ENCODE assay signal across 11 cellular contexts in genomic region chr6:38262609-38263008, GRCh38.
A peak's percentile ranks its signal among the peaks of the same experiment; 100 is the strongest.
DNase-seq lines count a peak whose midpoint lies in the region; ATAC-seq, FAIRE-seq and TF ChIP-seq lines count a peak whose summit lies in the region.
"Had no signal": no experiment of that assay in that cellular context is flagged by ENCODE, and none has a peak within 500 bp of the region (broad histone marks: within the 10 kb centered on the region; RNA-seq: fewer than 3 reads in every experiment).

No MANE protein-coding gene starts in this region.

- no peak overlapping the region for H3K4me3 Mint-ChIP-seq in endodermal cell
- H3K4me3 Mint-ChIP-seq: stimulated activated memory B cell treated with anti-CD40 and anti-IgM and Interleukin-4, amounts not matched to agents 10 μg/mL and 1 μg/mL and 100 μg/mL, for 72 hours; WTC11 had no signal

- H3K79me2 ChIP-seq in PC-9 (ENCODE audit: low read depth) (no peaks in the 10 kb centered on the region), osteoblast (ENCODE audit: insufficient read depth, low read length) (no peaks in the 10 kb centered on the region)

- DNase-seq in EL (peak; percentile 63), PC-9 (peak in 1 of 2 experiments; percentile 40), endodermal cell (no peak), osteoblast (ENCODE audit: insufficient read length, low spot score, missing footprints) (peak; percentile 69), SHP77 (lab: John Stamatoyannopoulos, UW) (no peak), urothelium cell line (ENCODE audit: low spot score) (no peak)

- H4K20me1 ChIP-seq in PC-9 (ENCODE audit: insufficient read depth) (no peaks in the 10 kb centered on the region), osteoblast (ENCODE audit: insufficient read depth, low read length) (no peaks in the 10 kb centered on the region)

- no peak for TF ChIP-seq CTCF in PC-9 (conservative IDR thresholded peaks at IDR 0.05)
- TF ChIP-seq CTCF in endodermal cell (conservative IDR thresholded peaks at IDR 0.05), result no peak
- no peak for TF ChIP-seq CTCF in osteoblast (IDR thresholded peaks at IDR 0.05; ENCODE audit: extremely low read depth, low read depth, low read length)

- H3K36me3 ChIP-seq in PC-9 (ENCODE audit: low read depth), result no peaks in the 10 kb centered on the region
- no peaks in the 10 kb centered on the region for H3K36me3 ChIP-seq in endodermal cell (ENCODE audit: control insufficient read depth, insufficient read depth, low read length)
- no peaks in the 10 kb centered on the region for H3K36me3 ChIP-seq in osteoblast (ENCODE audit: insufficient read depth, low read length)

- H2AFZ ChIP-seq in PC-9, result no peak overlapping the region
- no peak overlapping the region for H2AFZ ChIP-seq in osteoblast (ENCODE audit: low read length)

- no peak overlapping the region for H3K9ac ChIP-seq in endodermal cell (ENCODE audit: extremely low read depth, low read length, poor library complexity, severe bottlenecking)

- peak overlapping the region; percentile 22 for H3K27ac Mint-ChIP-seq in endodermal cell
- H3K27ac Mint-ChIP-seq: stimulated activated memory B cell treated with anti-CD40 and anti-IgM and Interleukin-4, amounts not matched to agents 10 μg/mL and 1 μg/mL and 100 μg/mL, for 72 hours had no signal

- H3K9me3 Mint-ChIP-seq in endodermal cell, result no peaks in the 10 kb centered on the region
- H3K9me3 Mint-ChIP-seq: stimulated activated memory B cell treated with anti-CD40 and anti-IgM and Interleukin-4, amounts not matched to agents 10 μg/mL and 1 μg/mL and 100 μg/mL, for 72 hours; WTC11 had no signal

- peaks cover 19% of the 10 kb centered on the region; the same call in 1 of the 2 replicates for H3F3A ChIP-seq in PC-9 (ENCODE audit: insufficient read depth, low read depth)

- no peaks in the 10 kb centered on the region for H3K27me3 ChIP-seq in PC-9 (ENCODE audit: insufficient read depth, low read depth)
- peaks cover 52% of the 10 kb centered on the region for H3K27me3 ChIP-seq in endodermal cell (ENCODE audit: control insufficient read depth, insufficient read depth, low read length, poor library complexity, severe bottlenecking)
- no peaks in the 10 kb centered on the region for H3K27me3 ChIP-seq in osteoblast (ENCODE audit: insufficient read depth, low read length)

- peaks cover 34% of the 10 kb centered on the region for H3K4me1 Mint-ChIP-seq in endodermal cell

- H3K9me2 ChIP-seq in PC-9 (ENCODE audit: insufficient read depth), result no peaks in the 10 kb centered on the region

- POLR2A ChIA-PET in PC-9 (lab: Charles Lee; ENCODE audit: unreplicated experiment), result no interaction called here

- no peaks in the 10 kb centered on the region for H3K9me3 ChIP-seq in PC-9 (ENCODE audit: insufficient read depth, low read depth)
- H3K9me3 ChIP-seq in endodermal cell (ENCODE audit: control insufficient read depth, low read length), result no peaks in the 10 kb centered on the region
- no peaks in the 10 kb centered on the region for H3K9me3 ChIP-seq in osteoblast (ENCODE audit: low read depth, low read length)

- peak overlapping the region; percentile 61 for H3K4me2 ChIP-seq in PC-9
- peak overlapping the region; percentile 73 for H3K4me2 ChIP-seq in osteoblast (ENCODE audit: insufficient read depth, low read length)

- peak overlapping the region; percentile 52 for H3K27ac ChIP-seq in PC-9
- peak overlapping the region; percentile 86 for H3K27ac ChIP-seq in endodermal cell (ENCODE audit: low read depth, low read length)
- peak overlapping the region; percentile 84 for H3K27ac ChIP-seq in osteoblast (ENCODE audit: low read depth, low read length)

- no peak overlapping the region for H3K4me3 ChIP-seq in PC-9
- H3K4me3 ChIP-seq in endodermal cell (ENCODE audit: low read length), result no peak overlapping the region
- peak overlapping the region; percentile 43 for H3K4me3 ChIP-seq in osteoblast (ENCODE audit: insufficient read depth, low read length)

- 89% methylated on average over 2 of the region's 2 CpGs for WGBS in endodermal cell (ENCODE audit: insufficient coverage in 1 of 2, insufficient read length in 1 of 2), 2 experiments

- H3K36me3 Mint-ChIP-seq in endodermal cell (ENCODE audit: low read depth), result peaks cover 3% of the 10 kb centered on the region
- H3K36me3 Mint-ChIP-seq: WTC11 had no signal

- ATAC-seq in HG03439 (IDR thresholded peaks at IDR 0.05; ENCODE audit: unreplicated experiment) (no peak), GM19455 (IDR thresholded peaks at IDR 0.05; ENCODE audit: unreplicated experiment) (no peak)
- ATAC-seq: stimulated activated memory B cell treated with anti-CD40 and anti-IgM and Interleukin-4, amounts not matched to agents 10 μg/mL and 1 μg/mL and 100 μg/mL, for 72 hours had no signal

- CTCF ChIA-PET in PC-9 (lab: Charles Lee), result interaction anchor here (1.1 kb wide), 1 partner anchor 472 kb away, joined by 3 read pairs; no protein-coding TSS in a partner anchor

- no TSS peak for BruUV-seq in PC-9 (replicated peaks; lab: Mats Ljungman, UMichigan)

- intact Hi-C loops in PC-9 (cut with micrococcal nuclease; ENCODE audit: unreplicated experiment), result no loop called here

- H3K27me3 Mint-ChIP-seq in endodermal cell (ENCODE audit: insufficient read depth), result peaks cover 65% of the 10 kb centered on the region
- H3K27me3 Mint-ChIP-seq: stimulated activated memory B cell treated with anti-CD40 and anti-IgM and Interleukin-4, amounts not matched to agents 10 μg/mL and 1 μg/mL and 100 μg/mL, for 72 hours had no signal

- no peak for FAIRE-seq in urothelium cell line (lab: Jason Lieb, UNC)
- FAIRE-seq: GM19239 had no signal

- peaks cover 47% of the 10 kb centered on the region for H3K4me1 ChIP-seq in PC-9 (replicated peaks; ENCODE audit: insufficient read depth)
- peaks cover 19% of the 10 kb centered on the region for H3K4me1 ChIP-seq in endodermal cell (ENCODE audit: control insufficient read depth, insufficient read depth, low read length)
- H3K4me1 ChIP-seq in osteoblast (ENCODE audit: insufficient read depth, low read length), result peaks cover 44% of the 10 kb centered on the region

Comparison
In these comparisons a context has a peak if more than half of its experiments do, and no peak if none do; other contexts are left out.
1. DNase-seq: peak in EL (single experiment) and osteoblast (single experiment); none in endodermal cell (single experiment), SHP77 (0 of 2) and urothelium cell line (single experiment).
2. Peak in every context shown above with its lines, with median percentiles within 50 percentile points of each other: H3K27ac ChIP-seq.